Comparison of ENCODE assay signal across 8 cellular contexts in genomic region chr12:120686690-120687569, GRCh38. TPM values are rescaled to one million over a fixed set of nuclear protein-coding genes. Genes with fewer than 3 reads are reported as not detected.
DNase-seq lines count a peak whose midpoint lies in the region; ATAC-seq and TF ChIP-seq lines count a peak whose summit lies in the region.

A gene with protein sequence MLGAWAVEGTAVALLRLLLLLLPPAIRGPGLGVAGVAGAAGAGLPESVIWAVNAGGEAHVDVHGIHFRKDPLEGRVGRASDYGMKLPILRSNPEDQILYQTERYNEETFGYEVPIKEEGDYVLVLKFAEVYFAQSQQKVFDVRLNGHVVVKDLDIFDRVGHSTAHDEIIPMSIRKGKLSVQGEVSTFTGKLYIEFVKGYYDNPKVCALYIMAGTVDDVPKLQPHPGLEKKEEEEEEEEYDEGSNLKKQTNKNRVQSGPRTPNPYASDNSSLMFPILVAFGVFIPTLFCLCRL (plus strand): TSS chr12:120687149. CDS start chr12:120687297, 148 bp downstream.

- no peak for TF ChIP-seq EP300 in ovary (IDR thresholded peaks at IDR 0.05)

- H3K27me3 ChIP-seq in SU-DHL-6 (ENCODE audit: low read length) (no peaks in the 10 kb centered on the region), ovary (no peaks in the 10 kb centered on the region), thyroid gland (no peaks in the 10 kb centered on the region)

- intact Hi-C loops in head of caudate nucleus (cut with DNase I) (loop anchor here (2.0 to 5.0 kb wide), 2 partner anchors 24 to 105 kb away; partner anchors contain the start of genes POP5 and UNC119B), ovary (cut with DNase I) (no loop called here), thyroid gland (cut with DNase I) (loop anchor here (2.0 kb wide), 1 partner anchor 24 kb away; the partner anchor contains the start of gene UNC119B)

- H2AFZ ChIP-seq in SU-DHL-6 (ENCODE audit: low read depth, low read length, severe bottlenecking) = peak within 1 kb of the TSS; percentile 84

- 0 out of 3 replicates have a peak, but pooled peaks have one; percentile 31 for TF ChIP-seq CTCF in GM12872 (IDR thresholded peaks at IDR 0.05; ENCODE audit: insufficient read depth, low read depth, low read length)
- TF ChIP-seq CTCF in SU-DHL-6 (IDR thresholded peaks at IDR 0.05; ENCODE audit: insufficient read depth, low read length, poor library complexity, severe bottlenecking) = peak; percentile 29
- TF ChIP-seq CTCF in ovary (IDR thresholded peaks at IDR 0.05) = peak in 1 of 3 donors; percentile 21
- TF ChIP-seq CTCF in thyroid gland (IDR thresholded peaks at IDR 0.05) = peak in 1 of 6 experiments; percentile 14

- peak; percentile 65 for ATAC-seq in HG02678 (IDR thresholded peaks at IDR 0.05; ENCODE audit: unreplicated experiment)
- peak; percentile 87 for ATAC-seq in activated naive CD8-positive, alpha-beta T cell treated with anti-CD3 and anti-CD28 coated beads, Interleukin-2, amount 10 ng/mL, durations not matched to agents 7 days and 5 days (ENCODE audit: low read depth)

- POLR2A ChIA-PET in activated naive CD8-positive, alpha-beta T cell treated with anti-CD3 and anti-CD28 coated beads, Interleukin-2, amount 10 ng/mL, durations not matched to agents 7 days and 5 days (lab: Charles Lee) = interaction anchor here (0.6 to 1.9 kb wide), 8 partner anchors 11 to 394 kb away, joined by 3 to 7 read pairs (median 4); partner anchors contain the start of genes COX6A1, POP5 and RNU4-1

- 0% methylated on average over 27 to 84 of the region's 84 CpGs for WGBS in ovary, 3 donors
- WGBS in thyroid gland, 2 donors = 0 to 5% methylated on average over 4 to 23 of the region's 84 CpGs

- H3K27ac ChIP-seq in SU-DHL-6 (ENCODE audit: low read depth, low read length) (peak within 1 kb of the TSS; percentile 93), ovary (peak within 1 kb of the TSS; percentile 74 to 90), thyroid gland (peak within 1 kb of the TSS; percentile 76 to 95 (median 79))

- H3K27me3 Mint-ChIP-seq in activated naive CD8-positive, alpha-beta T cell treated with anti-CD3 and anti-CD28 coated beads, Interleukin-2, amount 10 ng/mL, durations not matched to agents 7 days and 5 days = no peaks in the 10 kb centered on the region

- no peaks in the 10 kb centered on the region for H4K20me1 ChIP-seq in SU-DHL-6 (ENCODE audit: low read depth, low read length)

- peaks cover 2% of the 10 kb centered on the region for H3K36me3 Mint-ChIP-seq in activated naive CD8-positive, alpha-beta T cell treated with anti-CD3 and anti-CD28 coated beads, Interleukin-2, amount 10 ng/mL, durations not matched to agents 7 days and 5 days

- peak within 1 kb of the TSS; percentile 91 for H3K27ac Mint-ChIP-seq in activated naive CD8-positive, alpha-beta T cell treated with anti-CD3 and anti-CD28 coated beads, Interleukin-2, amount 10 ng/mL, durations not matched to agents 7 days and 5 days

- peaks cover 9% of the 10 kb centered on the region for H3K4me1 ChIP-seq in ovary (ENCODE audit: insufficient read depth)
- H3K4me1 ChIP-seq in thyroid gland = peaks cover 27 to 35% of the 10 kb centered on the region in 2 donors

- H3K4me1 Mint-ChIP-seq in activated naive CD8-positive, alpha-beta T cell treated with anti-CD3 and anti-CD28 coated beads, Interleukin-2, amount 10 ng/mL, durations not matched to agents 7 days and 5 days = peaks cover 34% of the 10 kb centered on the region

- peaks cover 49% of the 10 kb centered on the region for H3K79me2 ChIP-seq in SU-DHL-6 (ENCODE audit: insufficient read depth, low read length)

- H3K9ac ChIP-seq in SU-DHL-6 (ENCODE audit: low read length) = peak within 1 kb of the TSS; percentile 81

- H3K9me3 Mint-ChIP-seq in activated naive CD8-positive, alpha-beta T cell treated with anti-CD3 and anti-CD28 coated beads, Interleukin-2, amount 10 ng/mL, durations not matched to agents 7 days and 5 days = no peaks in the 10 kb centered on the region

- peak; percentile 96 for DNase-seq in NCI-H128 (lab: John Stamatoyannopoulos, UW; ENCODE audit: unreplicated experiment)
- peak; percentile 99 for DNase-seq in activated naive CD8-positive, alpha-beta T cell treated with anti-CD3 and anti-CD28 coated beads, Interleukin-2, amount 10 ng/mL, durations not matched to agents 7 days and 5 days
- peak; percentile 96 to 100 (median 99) for DNase-seq in head of caudate nucleus
- DNase-seq in ovary = peak; percentile 98 to 99 (median 98)
- DNase-seq in thyroid gland = peak; percentile 99

- H3K9me3 ChIP-seq in SU-DHL-6 (ENCODE audit: insufficient read depth, low read length) (no peaks in the 10 kb centered on the region), ovary (no peaks in the 10 kb centered on the region), thyroid gland (no peaks in the 10 kb centered on the region)

- H3F3A ChIP-seq in SU-DHL-6 (ENCODE audit: insufficient read depth) = peaks cover 23% of the 10 kb centered on the region

- H3K4me2 ChIP-seq in SU-DHL-6 (ENCODE audit: low read depth, low read length, poor library complexity, severe bottlenecking) = peak within 1 kb of the TSS; percentile 80

- peak within 1 kb of the TSS; percentile 93 for H3K4me3 Mint-ChIP-seq in activated naive CD8-positive, alpha-beta T cell treated with anti-CD3 and anti-CD28 coated beads, Interleukin-2, amount 10 ng/mL, durations not matched to agents 7 days and 5 days

- no peaks in the 10 kb centered on the region for H3K36me3 ChIP-seq in SU-DHL-6 (ENCODE audit: low read length)
- no peaks in the 10 kb centered on the region for H3K36me3 ChIP-seq in ovary
- H3K36me3 ChIP-seq in thyroid gland = no peaks in the 10 kb centered on the region

- H3K9me2 ChIP-seq in SU-DHL-6 (replicated peaks; ENCODE audit: insufficient read depth, low read length) = no peaks in the 10 kb centered on the region

- TF ChIP-seq POLR2A in ovary (IDR thresholded peaks at IDR 0.05) (peak; percentile 71), thyroid gland (IDR thresholded peaks at IDR 0.05) (peak in 1 of 2 donors; percentile 97)

- peak within 1 kb of the TSS; percentile 85 for H3K4me3 ChIP-seq in SU-DHL-6 (ENCODE audit: insufficient read depth, low read length, poor library complexity, severe bottlenecking)
- H3K4me3 ChIP-seq in ovary = peak within 1 kb of the TSS; percentile 92
- peak within 1 kb of the TSS; percentile 72 to 97 (median 92) for H3K4me3 ChIP-seq in thyroid gland (replicated peaks in 1 of 3)

RNA-seq across cellular contexts. Expression of the gene that starts here (rescaled TPM):
- total RNA-seq in activated naive CD8-positive, alpha-beta T cell treated with anti-CD3 and anti-CD28 coated beads, Interleukin-2, amount 10 ng/mL, durations not matched to agents 7 days and 5 days = 10 to 100 TPM; 64.5 to 76.1 TPM
- 100 to 1,000 TPM in 4 of 7 donors, 10 to 100 TPM in 3; 29.2 to 134 (median 101) TPM for total RNA-seq in ovary
- polyA plus RNA-seq in ovary = 100 to 1,000 TPM in 1 of 2 donors, 10 to 100 TPM in 1; 31.2 to 169 TPM
- total RNA-seq in thyroid gland = 100 to 1,000 TPM; 122 to 288 (median 187) TPM

Comparison
In these comparisons a context has a peak if more than half of its experiments do, and no peak if none do; other contexts are left out.
1. Peak in every context shown above with its lines: DNase-seq, ATAC-seq, H3K4me3 ChIP-seq and H3K27ac ChIP-seq.
2. intact Hi-C loops: an anchor here in head of caudate nucleus (2.0 to 5.0 kb wide) and thyroid gland (2.0 kb wide); none called in ovary.